ENCODE assay signal across 23 cellular contexts in the genomic region with DNA sequence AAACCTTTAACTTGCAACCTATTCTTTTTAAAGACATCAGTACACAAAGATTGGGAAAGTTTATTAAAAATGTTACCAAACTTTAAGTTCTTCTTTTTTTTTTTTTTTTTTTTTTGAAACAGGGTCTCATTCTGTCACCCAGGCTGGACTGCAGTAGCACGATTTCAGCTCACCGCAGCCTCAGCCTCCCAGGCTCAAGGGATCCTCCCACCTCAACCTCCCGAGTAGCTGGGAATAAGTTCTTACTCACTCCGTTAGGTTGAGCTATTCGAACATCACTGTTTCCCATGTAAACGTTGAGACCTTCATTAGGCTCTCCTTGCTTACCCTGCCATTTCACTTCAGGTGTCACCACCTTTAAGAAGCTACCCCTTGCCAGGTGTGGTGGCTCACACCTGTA. TPM values are rescaled to one million over a fixed set of nuclear protein-coding genes. Genes with fewer than 3 reads are reported as not detected.
DNase-seq lines count a peak whose midpoint lies in the region; ATAC-seq and TF ChIP-seq lines count a peak whose summit lies in the region.
"Had no signal": no experiment of that assay in that cellular context is flagged by ENCODE, and none has a peak within 500 bp of the region (broad histone marks: within the 10 kb centered on the region; RNA-seq: fewer than 3 reads in every experiment).

No MANE protein-coding gene starts in this region.

- H3K36me3 ChIP-seq in Peyer's patch (no peaks in the 10 kb centered on the region), fibroblast of lung (ENCODE audit: control insufficient read depth, insufficient read depth, low read length) (peaks cover 2% of the 10 kb centered on the region), tibial artery (peaks cover 0 to 5% (median 0%) of the 10 kb centered on the region in 3 donors)
- H3K36me3 ChIP-seq: SJCRH30 had no signal

- peaks cover 81% of the 10 kb centered on the region for H3K79me2 ChIP-seq in fibroblast of lung (ENCODE audit: control insufficient read depth, insufficient read depth, low read length)

- no peak overlapping the region for H3K4me3 Mint-ChIP-seq in T-helper 1 cell treated with Interleukin-12 subunit alpha and Interleukin-12 subunit beta and Interleukin-4 antibody, amounts not matched to agents 30 μg/mL and 1 μg/mL, for 36 hours
- H3K4me3 Mint-ChIP-seq in naive thymus-derived CD8-positive, alpha-beta T cell, result peak overlapping the region in 2 of 10 donors; percentile 15 to 24
- H3K4me3 Mint-ChIP-seq: nephron progenitor cell had no signal

- H3K4me1 ChIP-seq in Peyer's patch (peaks cover 6 to 55% (median 15%) of the 10 kb centered on the region in 4 donors), fibroblast of lung (ENCODE audit: control insufficient read depth, extremely low read depth, insufficient read depth, low read length) (peaks cover 26% of the 10 kb centered on the region), tibial artery (peaks cover 0 to 84% (median 38%) of the 10 kb centered on the region in 4 donors)

- no peaks in the 10 kb centered on the region for H3K9me3 ChIP-seq in Peyer's patch
- H3K9me3 ChIP-seq in fibroblast of lung (ENCODE audit: control insufficient read depth, insufficient read depth, low read depth, low read length), result no peaks in the 10 kb centered on the region
- no peaks in the 10 kb centered on the region for H3K9me3 ChIP-seq in tibial artery
- H3K9me3 ChIP-seq: psoas muscle, SJCRH30 had no signal

- intact Hi-C loops in tibial artery (cut with DNase I; ENCODE audit: low total_unique reads), result no loop called here

- H3K27ac Mint-ChIP-seq in T-helper 1 cell treated with Interleukin-12 subunit alpha and Interleukin-12 subunit beta and Interleukin-4 antibody, amounts not matched to agents 30 μg/mL and 1 μg/mL, for 36 hours, result peak overlapping the region; percentile 89
- H3K27ac Mint-ChIP-seq in naive thymus-derived CD8-positive, alpha-beta T cell, result peak overlapping the region in 2 of 10 donors; percentile 37 to 92
- H3K27ac Mint-ChIP-seq: nephron progenitor cell had no signal

- no peaks in the 10 kb centered on the region for H3K27me3 Mint-ChIP-seq in T-helper 1 cell treated with Interleukin-12 subunit alpha and Interleukin-12 subunit beta and Interleukin-4 antibody, amounts not matched to agents 30 μg/mL and 1 μg/mL, for 36 hours (ENCODE audit: low read depth)
- no peaks in the 10 kb centered on the region for H3K27me3 Mint-ChIP-seq in naive thymus-derived CD8-positive, alpha-beta T cell
- H3K27me3 Mint-ChIP-seq: IgD-negative memory B cell had no signal

- H3K4me3 ChIP-seq in Peyer's patch, result no peak overlapping the region
- peak overlapping the region in 1 of 4 experiments; percentile 44 for H3K4me3 ChIP-seq in fibroblast of lung (replicated peaks in 1 of 4; ENCODE audit: control extremely low read depth in 1 of 4, insufficient read depth in 1 of 4, low read depth in 3 of 4, low read length in 4 of 4)
- peak overlapping the region in 1 of 2 donors; percentile 81 for H3K4me3 ChIP-seq in tibial artery
- H3K4me3 ChIP-seq: hepatocyte, psoas muscle, SJCRH30, smooth muscle cell had no signal

- no peak for TF ChIP-seq POLR2A in Peyer's patch (IDR thresholded peaks at IDR 0.05)

- H3K27me3 ChIP-seq in Peyer's patch, result no peaks in the 10 kb centered on the region
- no peaks in the 10 kb centered on the region for H3K27me3 ChIP-seq in fibroblast of lung (ENCODE audit: control insufficient read depth, insufficient read depth, low read length)
- H3K27me3 ChIP-seq in tibial artery, result no peaks in the 10 kb centered on the region
- H3K27me3 ChIP-seq: hepatocyte, SJCRH30 had no signal

- H3K9ac ChIP-seq in fibroblast of lung (ENCODE audit: insufficient read depth, low read length), result no peak overlapping the region

- ATAC-seq in naive thymus-derived CD8-positive, alpha-beta T cell, result no peak
- no peak for ATAC-seq in HG03354 (IDR thresholded peaks at IDR 0.05; ENCODE audit: poor library complexity, severe bottlenecking, unreplicated experiment)

- no peak for DNase-seq in T-helper 1 cell
- DNase-seq in Peyer's patch, result no peak
- DNase-seq in fibroblast of lung (ENCODE audit: low read depth in 2 of 2), result no peak
- no peak for DNase-seq in tibial artery
- no peak for DNase-seq in naive thymus-derived CD8-positive, alpha-beta T cell
- DNase-seq in GOT3 (lab: John Stamatoyannopoulos, UW), result no peak
- DNase-seq: activated CD4-positive, alpha-beta T cell treated with anti-CD3 and anti-CD28 coated beads for 1 hour; activated naive CD4-positive, alpha-beta T cell; C1 segment of cervical spinal cord; DMS53; islet precursor cell; mesendoderm; NCI-H2081; NCI-H526 treated with DMSO at 0.1 percent for 48 hours; nephron progenitor cell; psoas muscle; SJCRH30; stimulated activated CD4-positive, alpha-beta T cell treated with anti-CD3 and anti-CD28 coated beads, Interleukin-4, amount 100 ng/mL, for 4 hours had no signal

- POLR2A ChIA-PET in naive thymus-derived CD8-positive, alpha-beta T cell (lab: Charles Lee), result interaction anchor here (0.6 to 1.5 kb wide), 4 partner anchors 25 to 229 kb away, joined by 3 to 5 read pairs (median 4); no protein-coding TSS in a partner anchor

- no peaks in the 10 kb centered on the region for H4K20me1 ChIP-seq in fibroblast of lung (ENCODE audit: control insufficient read depth, extremely low read depth, insufficient read depth, low read length)

- TF ChIP-seq CTCF in Peyer's patch (IDR thresholded peaks at IDR 0.05) (no peak), fibroblast of lung (conservative IDR thresholded peaks at IDR 0.05 in 1 of 2, IDR thresholded peaks at IDR 0.05 in 1 of 2; ENCODE audit: low read depth in 1 of 2, low read length in 2 of 2) (no peak), tibial artery (IDR thresholded peaks at IDR 0.05) (no peak)

- no peak overlapping the region for H3K4me2 ChIP-seq in fibroblast of lung (ENCODE audit: extremely low read depth, insufficient read depth, low read length)
- H3K4me2 ChIP-seq: hepatocyte, smooth muscle cell had no signal

- peak overlapping the region in 3 of 4 donors; percentile 52 to 98 (median 79) for H3K27ac ChIP-seq in Peyer's patch
- H3K27ac ChIP-seq in fibroblast of lung (ENCODE audit: insufficient read depth, low read length), result peak overlapping the region; percentile 75
- peak overlapping the region; percentile 51 to 98 for H3K27ac ChIP-seq in tibial artery
- H3K27ac ChIP-seq: hepatocyte, psoas muscle, SJCRH30 had no signal

- H3K4me1 Mint-ChIP-seq in T-helper 1 cell treated with Interleukin-12 subunit alpha and Interleukin-12 subunit beta and Interleukin-4 antibody, amounts not matched to agents 30 μg/mL and 1 μg/mL, for 36 hours (ENCODE audit: low read depth), result peaks cover 71% of the 10 kb centered on the region
- H3K4me1 Mint-ChIP-seq in naive thymus-derived CD8-positive, alpha-beta T cell, result peaks cover 32 to 89% (median 75%) of the 10 kb centered on the region in 4 donors

- H3K36me3 Mint-ChIP-seq in T-helper 1 cell treated with Interleukin-12 subunit alpha and Interleukin-12 subunit beta and Interleukin-4 antibody, amounts not matched to agents 30 μg/mL and 1 μg/mL, for 36 hours (ENCODE audit: low read depth), result peaks cover 45% of the 10 kb centered on the region
- no peaks in the 10 kb centered on the region for H3K36me3 Mint-ChIP-seq in naive thymus-derived CD8-positive, alpha-beta T cell

- H2AFZ ChIP-seq in fibroblast of lung (ENCODE audit: low read length), result no peak overlapping the region
- H2AFZ ChIP-seq: hepatocyte had no signal

- no peaks in the 10 kb centered on the region for H3K9me3 Mint-ChIP-seq in T-helper 1 cell treated with Interleukin-12 subunit alpha and Interleukin-12 subunit beta and Interleukin-4 antibody, amounts not matched to agents 30 μg/mL and 1 μg/mL, for 36 hours
- no peaks in the 10 kb centered on the region for H3K9me3 Mint-ChIP-seq in naive thymus-derived CD8-positive, alpha-beta T cell
- H3K9me3 Mint-ChIP-seq: nephron progenitor cell had no signal

RNA-seq across cellular contexts. Expression of a gene that starts 5.6 kb away (rescaled TPM):
- total RNA-seq in Peyer's patch, result 10 to 100 TPM; 14.2 to 46.2 (median 23.2) TPM
- 45.2 and 62.6 TPM in 2 replicates for total RNA-seq in fibroblast of lung
- 10.9 and 20.4 TPM in 2 replicates for polyA plus RNA-seq in fibroblast of lung
- 9.7 and 20.1 TPM in 2 replicates for polyA plus RNA-seq in fibroblast of lung (2012)
- polyA minus RNA-seq in fibroblast of lung (ENCODE audit: low replicate concordance), result 3.1 and 7.1 TPM in 2 replicates
- total RNA-seq in naive thymus-derived CD8-positive, alpha-beta T cell, result 1 to 10 TPM; 7.7 to 8.7 TPM
- polyA plus RNA-seq in naive thymus-derived CD8-positive, alpha-beta T cell, result 1 to 10 TPM; 3.0 to 4.5 (median 3.1) TPM

RNA-seq across cellular contexts. Expression of a gene that starts 35.7 kb away (rescaled TPM):
- total RNA-seq in Peyer's patch, result 1 to 10 TPM; 3.0 to 7.1 (median 6.3) TPM
- total RNA-seq in fibroblast of lung, result 8.7 and 18.0 TPM in 2 replicates
- polyA plus RNA-seq in fibroblast of lung, result 9.3 and 10.2 TPM in 2 replicates
- 5.6 and 6.1 TPM in 2 replicates for polyA plus RNA-seq in fibroblast of lung (2012)
- 1.4 and 5.9 TPM in 2 replicates for polyA minus RNA-seq in fibroblast of lung (ENCODE audit: low replicate concordance)
- 1 to 10 TPM; 5.8 to 6.9 TPM for total RNA-seq in naive thymus-derived CD8-positive, alpha-beta T cell
- 1 to 10 TPM; 3.0 to 4.6 (median 4.2) TPM for polyA plus RNA-seq in naive thymus-derived CD8-positive, alpha-beta T cell
